1 cellular context compared by ENCODE assay signal in the genomic region with DNA sequence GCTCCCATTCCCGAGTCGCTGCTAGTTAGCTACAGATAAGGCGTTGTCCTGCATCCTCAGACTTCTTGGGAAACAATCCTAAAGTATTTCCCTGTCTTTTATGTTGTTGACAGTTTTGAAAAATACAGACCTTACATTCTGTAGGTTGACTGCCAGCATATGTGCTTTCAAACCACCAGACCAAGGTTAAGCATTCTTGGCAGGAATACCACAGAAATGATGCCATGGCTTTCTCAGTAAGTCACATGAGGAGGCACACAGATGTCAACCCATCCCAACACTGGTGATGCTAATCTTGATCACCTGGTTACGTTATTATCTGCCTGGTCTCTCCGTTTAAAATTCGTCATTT.
TF ChIP-seq lines count a peak whose summit lies in the region.

No MANE protein-coding gene starts in this region.

TF ChIP-seq in HepG2, 621 proteins besides CTCF, POLR2A, EP300 and RAD21:
- TF ChIP-seq, protein P1, sequence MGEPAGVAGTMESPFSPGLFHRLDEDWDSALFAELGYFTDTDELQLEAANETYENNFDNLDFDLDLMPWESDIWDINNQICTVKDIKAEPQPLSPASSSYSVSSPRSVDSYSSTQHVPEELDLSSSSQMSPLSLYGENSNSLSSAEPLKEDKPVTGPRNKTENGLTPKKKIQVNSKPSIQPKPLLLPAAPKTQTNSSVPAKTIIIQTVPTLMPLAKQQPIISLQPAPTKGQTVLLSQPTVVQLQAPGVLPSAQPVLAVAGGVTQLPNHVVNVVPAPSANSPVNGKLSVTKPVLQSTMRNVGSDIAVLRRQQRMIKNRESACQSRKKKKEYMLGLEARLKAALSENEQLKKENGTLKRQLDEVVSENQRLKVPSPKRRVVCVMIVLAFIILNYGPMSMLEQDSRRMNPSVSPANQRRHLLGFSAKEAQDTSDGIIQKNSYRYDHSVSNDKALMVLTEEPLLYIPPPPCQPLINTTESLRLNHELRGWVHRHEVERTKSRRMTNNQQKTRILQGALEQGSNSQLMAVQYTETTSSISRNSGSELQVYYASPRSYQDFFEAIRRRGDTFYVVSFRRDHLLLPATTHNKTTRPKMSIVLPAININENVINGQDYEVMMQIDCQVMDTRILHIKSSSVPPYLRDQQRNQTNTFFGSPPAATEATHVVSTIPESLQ (CRISPR knock-in tag; conservative IDR thresholded peaks at IDR 0.05): no peak
- TF ChIP-seq ARHGAP35 (CRISPR knock-in tag; IDR thresholded peaks at IDR 0.05; ENCODE audit: borderline replicate concordance) (no peak), HCFC1 (IDR thresholded peaks at IDR 0.05; ENCODE audit: low read depth, low read length) (no peak), ZNF883 (CRISPR knock-in tag; IDR thresholded peaks at IDR 0.05; ENCODE audit: not compliant biosample characterization) (no peak), ZNF251 (CRISPR knock-in tag; IDR thresholded peaks at IDR 0.05) (no peak), SOX13 (IDR thresholded peaks at IDR 0.05) (no peak), SOX13 (CRISPR knock-in tag; conservative IDR thresholded peaks at IDR 0.05 in 1 of 2, IDR thresholded peaks at IDR 0.05 in 1 of 2) (no peak), POLR2AphosphoS2 (IDR thresholded peaks at IDR 0.05; ENCODE audit: low read depth, low read length) (no peak), SP2 (CRISPR knock-in tag; IDR thresholded peaks at IDR 0.05) (no peak)
- TF ChIP-seq, protein P2, sequence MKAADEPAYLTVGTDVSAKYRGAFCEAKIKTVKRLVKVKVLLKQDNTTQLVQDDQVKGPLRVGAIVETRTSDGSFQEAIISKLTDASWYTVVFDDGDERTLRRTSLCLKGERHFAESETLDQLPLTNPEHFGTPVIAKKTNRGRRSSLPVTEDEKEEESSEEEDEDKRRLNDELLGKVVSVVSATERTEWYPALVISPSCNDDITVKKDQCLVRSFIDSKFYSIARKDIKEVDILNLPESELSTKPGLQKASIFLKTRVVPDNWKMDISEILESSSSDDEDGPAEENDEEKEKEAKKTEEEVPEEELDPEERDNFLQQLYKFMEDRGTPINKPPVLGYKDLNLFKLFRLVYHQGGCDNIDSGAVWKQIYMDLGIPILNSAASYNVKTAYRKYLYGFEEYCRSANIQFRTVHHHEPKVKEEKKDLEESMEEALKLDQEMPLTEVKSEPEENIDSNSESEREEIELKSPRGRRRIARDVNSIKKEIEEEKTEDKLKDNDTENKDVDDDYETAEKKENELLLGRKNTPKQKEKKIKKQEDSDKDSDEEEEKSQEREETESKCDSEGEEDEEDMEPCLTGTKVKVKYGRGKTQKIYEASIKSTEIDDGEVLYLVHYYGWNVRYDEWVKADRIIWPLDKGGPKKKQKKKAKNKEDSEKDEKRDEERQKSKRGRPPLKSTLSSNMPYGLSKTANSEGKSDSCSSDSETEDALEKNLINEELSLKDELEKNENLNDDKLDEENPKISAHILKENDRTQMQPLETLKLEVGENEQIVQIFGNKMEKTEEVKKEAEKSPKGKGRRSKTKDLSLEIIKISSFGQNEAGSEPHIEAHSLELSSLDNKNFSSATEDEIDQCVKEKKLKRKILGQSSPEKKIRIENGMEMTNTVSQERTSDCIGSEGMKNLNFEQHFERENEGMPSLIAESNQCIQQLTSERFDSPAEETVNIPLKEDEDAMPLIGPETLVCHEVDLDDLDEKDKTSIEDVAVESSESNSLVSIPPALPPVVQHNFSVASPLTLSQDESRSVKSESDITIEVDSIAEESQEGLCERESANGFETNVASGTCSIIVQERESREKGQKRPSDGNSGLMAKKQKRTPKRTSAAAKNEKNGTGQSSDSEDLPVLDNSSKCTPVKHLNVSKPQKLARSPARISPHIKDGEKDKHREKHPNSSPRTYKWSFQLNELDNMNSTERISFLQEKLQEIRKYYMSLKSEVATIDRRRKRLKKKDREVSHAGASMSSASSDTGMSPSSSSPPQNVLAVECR (CRISPR knock-in tag; IDR thresholded peaks at IDR 0.05; ENCODE audit: borderline replicate concordance): no peak
